In the genomic region with DNA sequence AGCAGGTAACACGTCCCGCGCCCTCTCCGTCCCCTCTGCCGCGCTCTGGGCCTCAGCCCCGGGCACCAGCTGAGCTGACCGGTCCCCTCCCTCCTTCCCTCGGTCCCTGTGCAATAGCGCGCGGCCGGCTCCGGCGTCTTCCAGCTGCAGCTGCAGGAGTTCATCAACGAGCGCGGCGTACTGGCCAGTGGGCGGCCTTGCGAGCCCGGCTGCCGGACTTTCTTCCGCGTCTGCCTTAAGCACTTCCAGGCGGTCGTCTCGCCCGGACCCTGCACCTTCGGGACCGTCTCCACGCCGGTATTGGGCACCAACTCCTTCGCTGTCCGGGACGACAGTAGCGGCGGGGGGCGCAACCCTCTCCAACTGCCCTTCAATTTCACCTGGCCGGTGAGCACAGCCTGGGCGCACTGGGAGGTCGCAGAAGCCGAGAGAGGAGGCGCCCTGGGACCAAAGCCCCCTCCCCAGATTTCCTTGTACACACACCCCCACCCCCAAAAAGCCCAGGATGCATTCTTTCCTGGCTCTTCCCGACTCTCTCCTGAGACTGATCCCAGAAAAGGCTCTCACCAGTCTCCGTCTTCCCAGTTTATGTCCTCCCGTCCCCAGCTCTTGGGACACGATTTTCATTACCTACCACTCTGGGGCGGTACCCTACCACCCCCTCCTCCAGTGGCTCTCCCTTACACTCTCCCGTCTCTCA, we compare ENCODE assay signal across 8 cellular contexts. TPM values are rescaled to one million over a fixed set of nuclear protein-coding genes. Genes with fewer than 3 reads are reported as not detected.
DNase-seq lines count a peak whose midpoint lies in the region; ATAC-seq and TF ChIP-seq lines count a peak whose summit lies in the region.

No MANE protein-coding gene starts in this region.

- CTCF ChIA-PET in OCI-LY7 (lab: Charles Lee; ENCODE audit: unreplicated experiment): interaction anchor here (0.6 to 1.6 kb wide), 3 partner anchors 12 to 167 kb away, joined by 4 to 15 read pairs (median 9); no protein-coding TSS in a partner anchor

- intact Hi-C loops in OCI-LY7 (cut with micrococcal nuclease; ENCODE audit: unreplicated experiment): no loop called here

- peaks cover 26% of the 10 kb centered on the region for H3K4me1 ChIP-seq in OCI-LY7 (ENCODE audit: insufficient read depth, low read length, poor library complexity, severe bottlenecking)

- DNase-seq in DMS53 (lab: John Stamatoyannopoulos, UW) (peak; percentile 74), DMS53 treated with DMSO at 0.1 percent for 48 hours (lab: John Stamatoyannopoulos, UW; ENCODE audit: unreplicated experiment) (no peak), OCI-LY7 (ENCODE audit: low spot score) (no peak), ecto neural progenitor cell (ENCODE audit: low spot score) (peak; percentile 86), mesothelial cell of epicardium (ENCODE audit: low spot score in 2 of 2, unreplicated experiment in 2 of 2) (peak in 1 of 2 experiments; percentile 65), DMS153 (lab: John Stamatoyannopoulos, UW) (no peak), HPDE6-E6E7 (ENCODE audit: extremely low spot score) (no peak)

- H3K27ac ChIP-seq in OCI-LY7 (ENCODE audit: low read depth, low read length, poor library complexity, severe bottlenecking): no peak overlapping the region

- peaks cover 85% of the 10 kb centered on the region for H3K27me3 Mint-ChIP-seq in mesothelial cell of epicardium (ENCODE audit: low read depth)

- no peaks in the 10 kb centered on the region for H4K20me1 ChIP-seq in OCI-LY7 (ENCODE audit: insufficient read depth, low read length)

- H3K4me1 Mint-ChIP-seq in mesothelial cell of epicardium: peaks cover 45% of the 10 kb centered on the region

- H3K9me3 ChIP-seq in OCI-LY7 (ENCODE audit: low read length): no peaks in the 10 kb centered on the region

- H2AFZ ChIP-seq in OCI-LY7 (ENCODE audit: low read length): no peak overlapping the region

- POLR2A ChIA-PET in OCI-LY7 (lab: Charles Lee): interaction anchor here (1.1 kb wide), 1 partner anchor 11 kb away, joined by 3 read pairs; no protein-coding TSS in a partner anchor

- H3K4me2 ChIP-seq in OCI-LY7 (ENCODE audit: low read length): 0 out of 2 replicates have a peak overlapping the region, but pooled peaks have one; percentile 55

- BruUV-seq in OCI-LY7 (replicated peaks; lab: Mats Ljungman, UMichigan): no TSS peak

- H3K9me2 ChIP-seq in OCI-LY7 (ENCODE audit: insufficient read depth, low read length): no peaks in the 10 kb centered on the region

- no peak overlapping the region for H3K27ac Mint-ChIP-seq in mesothelial cell of epicardium

- TF ChIP-seq CTCF in OCI-LY7 (conservative IDR thresholded peaks at IDR 0.05; ENCODE audit: low read length): no peak
- no peak for TF ChIP-seq CTCF in mesothelial cell of epicardium (IDR thresholded peaks at IDR 0.05; ENCODE audit: unreplicated experiment)

- no peaks in the 10 kb centered on the region for H3K79me2 ChIP-seq in OCI-LY7 (ENCODE audit: insufficient read depth, low read depth, low read length)

- no peaks in the 10 kb centered on the region for H3K36me3 ChIP-seq in OCI-LY7 (ENCODE audit: insufficient read depth, low read length)

- no peaks in the 10 kb centered on the region for H3K9me3 Mint-ChIP-seq in mesothelial cell of epicardium

- H3K36me3 Mint-ChIP-seq in mesothelial cell of epicardium: no peaks in the 10 kb centered on the region

- no peak overlapping the region for H3K4me3 ChIP-seq in OCI-LY7 (ENCODE audit: low read depth, low read length, poor library complexity, severe bottlenecking)

- H3K4me3 Mint-ChIP-seq in mesothelial cell of epicardium: peak overlapping the region; percentile 66

- no peak for ATAC-seq in HG03378 (IDR thresholded peaks at IDR 0.05; ENCODE audit: unreplicated experiment)

RNA-seq across cellular contexts. Expression of gene DLL4, which starts 0.7 kb away (rescaled TPM):
- total RNA-seq in OCI-LY7 (2014; rRNA removed; shearing (Covaris generic)): 0.19 TPM in 1 of 2 replicates, not detected in the other
- total RNA-seq in OCI-LY7 (2022) (0.15 TPM in 1 of 2 replicates, not detected in the other), mesothelial cell of epicardium (0.20 to 0.31 TPM (median 0.24 TPM) in 3 replicates)

RNA-seq across cellular contexts. Expression of gene CHAC1, which starts 23.4 kb away (rescaled TPM):
- total RNA-seq in OCI-LY7 (2014; rRNA removed; shearing (Covaris generic)): 40.4 and 41.4 TPM in 2 replicates
- total RNA-seq in OCI-LY7 (2022) (35.3 and 55.6 TPM in 2 replicates), mesothelial cell of epicardium (2.7 to 3.2 TPM (median 3.1 TPM) in 3 replicates)

RNA-seq across cellular contexts. Expression of gene VPS18, which starts 35.6 kb away (rescaled TPM):
- total RNA-seq in OCI-LY7 (2014; rRNA removed; shearing (Covaris generic)): 24.5 and 26.2 TPM in 2 replicates
- 26.4 and 30.7 TPM in 2 replicates for total RNA-seq in OCI-LY7 (2022)
- total RNA-seq in mesothelial cell of epicardium: 30.1 to 31.2 TPM (median 30.5 TPM) in 3 replicates

RNA-seq across cellular contexts. Expression of gene RHOV, which starts 55.8 kb away (rescaled TPM):
- 0.80 and 1.5 TPM in 2 replicates for total RNA-seq in OCI-LY7 (2014; rRNA removed; shearing (Covaris generic))
- total RNA-seq in OCI-LY7 (2022): 0.63 and 0.85 TPM in 2 replicates
- 3.4 to 4.4 TPM (median 3.4 TPM) in 3 replicates for total RNA-seq in mesothelial cell of epicardium

Comparison
In these comparisons a context has a peak if more than half of its experiments do, and no peak if none do; other contexts are left out.
1. DNase-seq: peak in DMS53 (single experiment) and ecto neural progenitor cell (single experiment); none in DMS53 treated with DMSO at 0.1 percent for 48 hours (single experiment), OCI-LY7 (single experiment), DMS153 (single experiment) and HPDE6-E6E7 (single experiment).